Comparison of ENCODE assay signal across 1 cellular context in the genomic region with DNA sequence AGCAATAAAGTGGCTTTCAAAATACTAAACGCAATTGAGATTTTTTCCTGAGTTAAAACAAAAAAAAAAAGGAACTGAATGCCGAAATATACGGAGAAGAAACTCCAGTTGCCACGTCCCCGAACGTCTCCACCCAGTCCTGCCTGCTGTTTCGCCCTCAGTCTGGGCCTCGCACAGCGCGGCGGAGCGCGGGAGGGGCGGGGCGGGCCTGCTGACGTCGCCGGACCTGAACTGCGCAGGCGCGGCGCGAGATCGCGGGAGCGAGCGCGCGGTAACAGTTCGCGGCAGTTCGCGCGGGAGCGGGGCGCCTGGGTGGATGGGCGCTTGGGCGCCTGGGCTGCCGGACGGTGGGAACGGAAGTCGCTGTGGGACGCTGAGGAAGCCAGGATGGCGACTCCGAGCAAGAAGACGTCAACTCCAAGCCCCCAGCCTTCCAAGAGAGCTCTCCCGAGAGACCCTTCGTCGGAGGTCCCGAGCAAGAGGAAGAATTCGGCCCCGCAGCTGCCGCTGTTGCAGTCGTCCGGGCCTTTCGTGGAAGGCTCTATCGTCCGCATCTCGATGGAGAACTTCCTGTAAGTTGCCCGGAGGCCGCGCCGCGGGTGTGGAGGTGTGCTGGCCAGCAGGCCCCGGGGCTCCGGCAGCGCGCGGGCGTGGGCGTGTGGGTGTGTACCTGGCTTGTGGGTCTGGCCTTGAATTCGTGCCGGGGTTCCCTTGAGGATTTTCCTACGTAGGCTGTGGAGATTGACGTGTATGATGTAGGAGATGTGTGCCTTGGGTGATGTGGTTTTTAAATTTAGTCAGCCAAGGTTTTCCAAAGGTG.
TF ChIP-seq lines count a peak whose summit lies in the region.

A gene (plus strand): TSS at position 287 of the 820 bp plus-strand sequence. CDS start 101 bp downstream, at position 388.

TF ChIP-seq in SK-N-SH, 30 proteins besides CTCF, POLR2A, EP300 and RAD21 (continued from another document):
- TF ChIP-seq YY1 (IDR thresholded peaks at IDR 0.05; ENCODE audit: low read depth) (peak; percentile 49; the same call in 1 of the 2 replicates), ELF1 (IDR thresholded peaks at IDR 0.05) (peak; percentile 39), RFX5 (IDR thresholded peaks at IDR 0.05; ENCODE audit: low read length) (peak; percentile 34; the same call in 1 of the 2 replicates), GATA2 (CRISPR knock-in tag; IDR thresholded peaks at IDR 0.05) (no peak), FOXJ3 (CRISPR knock-in tag; IDR thresholded peaks at IDR 0.05) (no peak), SMC3 (IDR thresholded peaks at IDR 0.05; ENCODE audit: low read depth, low read length) (no peak), CHD2 (IDR thresholded peaks at IDR 0.05; ENCODE audit: low read length, partially characterized antibody) (peak; percentile 98), MXI1 (IDR thresholded peaks at IDR 0.05; ENCODE audit: low read depth, low read length) (peak; percentile 82), RXRA (IDR thresholded peaks at IDR 0.05; ENCODE audit: borderline replicate concordance, low read depth) (no peak), RCOR1 (IDR thresholded peaks at IDR 0.05; ENCODE audit: low read length) (no peak), TAF1 (IDR thresholded peaks at IDR 0.05; ENCODE audit: borderline replicate concordance, low read depth, low read length) (peak; percentile 88), SIN3A (IDR thresholded peaks at IDR 0.05; ENCODE audit: borderline replicate concordance, low read depth, low read length) (peak; percentile 75)
- TF ChIP-seq, protein P1, sequence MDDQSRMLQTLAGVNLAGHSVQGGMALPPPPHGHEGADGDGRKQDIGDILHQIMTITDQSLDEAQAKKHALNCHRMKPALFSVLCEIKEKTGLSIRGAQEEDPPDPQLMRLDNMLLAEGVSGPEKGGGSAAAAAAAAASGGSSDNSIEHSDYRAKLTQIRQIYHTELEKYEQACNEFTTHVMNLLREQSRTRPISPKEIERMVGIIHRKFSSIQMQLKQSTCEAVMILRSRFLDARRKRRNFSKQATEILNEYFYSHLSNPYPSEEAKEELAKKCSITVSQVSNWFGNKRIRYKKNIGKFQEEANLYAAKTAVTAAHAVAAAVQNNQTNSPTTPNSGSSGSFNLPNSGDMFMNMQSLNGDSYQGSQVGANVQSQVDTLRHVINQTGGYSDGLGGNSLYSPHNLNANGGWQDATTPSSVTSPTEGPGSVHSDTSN (IDR thresholded peaks at IDR 0.05): no peak
- TF ChIP-seq, protein P2, sequence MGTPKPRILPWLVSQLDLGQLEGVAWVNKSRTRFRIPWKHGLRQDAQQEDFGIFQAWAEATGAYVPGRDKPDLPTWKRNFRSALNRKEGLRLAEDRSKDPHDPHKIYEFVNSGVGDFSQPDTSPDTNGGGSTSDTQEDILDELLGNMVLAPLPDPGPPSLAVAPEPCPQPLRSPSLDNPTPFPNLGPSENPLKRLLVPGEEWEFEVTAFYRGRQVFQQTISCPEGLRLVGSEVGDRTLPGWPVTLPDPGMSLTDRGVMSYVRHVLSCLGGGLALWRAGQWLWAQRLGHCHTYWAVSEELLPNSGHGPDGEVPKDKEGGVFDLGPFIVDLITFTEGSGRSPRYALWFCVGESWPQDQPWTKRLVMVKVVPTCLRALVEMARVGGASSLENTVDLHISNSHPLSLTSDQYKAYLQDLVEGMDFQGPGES (IDR thresholded peaks at IDR 0.05; ENCODE audit: low read depth, low read length): no peak
- TF ChIP-seq, protein P3, sequence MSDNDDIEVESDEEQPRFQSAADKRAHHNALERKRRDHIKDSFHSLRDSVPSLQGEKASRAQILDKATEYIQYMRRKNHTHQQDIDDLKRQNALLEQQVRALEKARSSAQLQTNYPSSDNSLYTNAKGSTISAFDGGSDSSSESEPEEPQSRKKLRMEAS (IDR thresholded peaks at IDR 0.05; ENCODE audit: low read depth): peak; percentile 74
